Comparison of ENCODE assay signal across 26 cellular contexts in the genomic region with DNA sequence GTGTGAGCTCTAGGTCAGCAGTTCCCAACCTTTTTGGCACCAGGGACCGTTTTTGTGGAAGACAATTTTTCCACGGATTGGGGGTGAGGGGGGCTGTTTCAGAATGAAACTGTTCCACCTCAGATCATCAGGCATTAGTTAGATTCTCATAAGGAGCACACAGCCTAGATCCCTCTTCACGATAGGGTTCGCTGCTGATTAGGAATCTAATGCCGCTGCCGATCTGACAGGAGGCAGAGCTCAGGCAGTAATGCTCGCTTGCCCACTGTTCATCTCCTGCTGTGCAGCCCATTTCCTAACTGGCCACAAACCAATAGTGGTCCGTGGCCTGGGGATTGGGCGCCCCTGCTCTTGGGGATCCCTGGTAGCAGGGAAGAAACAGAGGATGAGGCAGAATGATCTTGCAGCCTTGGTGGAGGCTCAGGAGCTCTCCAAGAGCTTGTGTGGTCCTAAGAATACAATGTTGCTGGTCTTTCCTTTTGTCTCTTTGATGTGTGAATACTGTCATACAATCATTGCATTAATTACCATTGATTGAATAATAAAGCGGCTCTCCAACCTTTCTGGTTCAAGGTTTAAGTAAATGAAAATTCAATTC.
DNase-seq lines count a peak whose midpoint lies in the region; ATAC-seq and TF ChIP-seq lines count a peak whose summit lies in the region.
"Had no signal": no experiment of that assay in that cellular context is flagged by ENCODE, and none has a peak within 500 bp of the region (broad histone marks: within the 10 kb centered on the region; RNA-seq: fewer than 3 reads in every experiment).

No MANE protein-coding gene starts in this region.

- in situ Hi-C loops in GM23248 (cut with MboI) = no loop called here

- H3K9me2 ChIP-seq in GM23248 (ENCODE audit: insufficient read depth) = no peaks in the 10 kb centered on the region
- no peaks in the 10 kb centered on the region for H3K9me2 ChIP-seq in PC-9 (ENCODE audit: insufficient read depth)

- H3K27ac ChIP-seq in GM23248 (peak overlapping the region; percentile 68), PC-9 (peak overlapping the region; percentile 22), mesodermal cell (ENCODE audit: low read depth, low read length, severe bottlenecking) (peak overlapping the region; percentile 17)
- H3K27ac ChIP-seq: esophagus squamous epithelium, SJCRH30 had no signal

- 87 to 88% methylated on average over 10 of the region's 10 CpGs for WGBS in GM23248 (ENCODE audit: low coverage in 1 of 2, low lambda C conversion rate in 2 of 2, missing lambda C conversion rate in 2 of 2), 2 experiments
- WGBS in mesodermal cell (ENCODE audit: insufficient coverage in 2 of 2), 2 experiments = 82 to 85% methylated on average over 6 to 8 of the region's 10 CpGs

- TF ChIP-seq CTCF in PC-9 (conservative IDR thresholded peaks at IDR 0.05) = no peak

- no peak overlapping the region for H2AFZ ChIP-seq in GM23248
- H2AFZ ChIP-seq in PC-9 = no peak overlapping the region

- peak overlapping the region; percentile 71 for H3K4me2 ChIP-seq in GM23248 (ENCODE audit: unreplicated experiment)
- H3K4me2 ChIP-seq in PC-9 = no peak overlapping the region

- H3K9me3 ChIP-seq in GM23248 (ENCODE audit: low read depth) (no peaks in the 10 kb centered on the region), PC-9 (ENCODE audit: insufficient read depth, low read depth) (peaks cover 2% of the 10 kb centered on the region; the same call in 1 of the 2 replicates), mesodermal cell (ENCODE audit: control insufficient read depth, low read length) (no peaks in the 10 kb centered on the region)
- H3K9me3 ChIP-seq: esophagus squamous epithelium, SJCRH30 had no signal

- no peak for ATAC-seq in GM21390 (IDR thresholded peaks at IDR 0.05; ENCODE audit: unreplicated experiment)
- ATAC-seq: activated CD4-positive, CD25-positive, alpha-beta regulatory T cell treated with anti-CD3 and anti-CD28 coated beads, Interleukin-2, amount 50 U/mL, for 24 hours; activated T-helper 17 cell treated with anti-CD3 and anti-CD28 coated beads, Interleukin-2, amount 50 U/mL, for 72 hours had no signal

- intact Hi-C loops in PC-9 (cut with micrococcal nuclease; ENCODE audit: unreplicated experiment) = no loop called here

- H3K9ac ChIP-seq in GM23248 = no peak overlapping the region

- POLR2A ChIA-PET in PC-9 (lab: Charles Lee; ENCODE audit: unreplicated experiment) = no interaction called here

- H3F3A ChIP-seq in GM23248 (ENCODE audit: insufficient read depth) (peaks cover 82% of the 10 kb centered on the region), PC-9 (ENCODE audit: insufficient read depth, low read depth) (peaks cover 95% of the 10 kb centered on the region)

- H3K4me3 ChIP-seq in GM23248 = no peak overlapping the region
- no peak overlapping the region for H3K4me3 ChIP-seq in PC-9
- no peak overlapping the region for H3K4me3 ChIP-seq in mesodermal cell (ENCODE audit: extremely low read depth, insufficient read depth, low read length, poor library complexity, severe bottlenecking)
- H3K4me3 ChIP-seq: esophagus squamous epithelium, lung, SJCRH30, skin epidermis had no signal

- peaks cover 96% of the 10 kb centered on the region for H3K79me2 ChIP-seq in GM23248 (ENCODE audit: insufficient read depth)
- peaks cover 99% of the 10 kb centered on the region for H3K79me2 ChIP-seq in PC-9 (ENCODE audit: low read depth)

- CTCF ChIA-PET in PC-9 (lab: Charles Lee) = no interaction called here

- no TSS peak for BruUV-seq in PC-9 (replicated peaks; lab: Mats Ljungman, UMichigan)

- peaks cover 19% of the 10 kb centered on the region; the same call in 1 of the 2 replicates for H4K20me1 ChIP-seq in GM23248 (ENCODE audit: insufficient read depth)
- peaks cover 86% of the 10 kb centered on the region for H4K20me1 ChIP-seq in PC-9 (ENCODE audit: insufficient read depth)

- H3K4me1 ChIP-seq in GM23248 (ENCODE audit: insufficient read depth) (peaks cover 58% of the 10 kb centered on the region), PC-9 (replicated peaks; ENCODE audit: insufficient read depth) (peaks cover 44% of the 10 kb centered on the region), mesodermal cell (ENCODE audit: control insufficient read depth, insufficient read depth, low read length, poor library complexity, severe bottlenecking) (peaks cover 51% of the 10 kb centered on the region)

- H3K36me3 ChIP-seq in GM23248 (ENCODE audit: low read depth) (peaks cover 8% of the 10 kb centered on the region), PC-9 (ENCODE audit: low read depth) (peaks cover 61% of the 10 kb centered on the region), mesodermal cell (ENCODE audit: control insufficient read depth, insufficient read depth, low read length) (peaks cover 22% of the 10 kb centered on the region)
- H3K36me3 ChIP-seq: SJCRH30 had no signal

- H3K27me3 ChIP-seq in GM23248 (replicated peaks; ENCODE audit: insufficient read depth) (no peaks in the 10 kb centered on the region), PC-9 (ENCODE audit: insufficient read depth, low read depth) (no peaks in the 10 kb centered on the region)
- H3K27me3 ChIP-seq: esophagus squamous epithelium, SJCRH30 had no signal

- DNase-seq in GM23248 = no peak
- no peak for DNase-seq in PC-9
- DNase-seq in retina = peak; percentile 69
- DNase-seq in stimulated activated CD4-positive, alpha-beta T cell treated with anti-CD3 and anti-CD28 coated beads, Interleukin-15, amount 100 ng/mL, for 24 hours = no peak
- DNase-seq in EL = no peak
- DNase-seq: activated CD4-positive, alpha-beta memory T cell treated with anti-CD3 and anti-CD28 coated beads for 36 hours; activated CD8-positive, alpha-beta memory T cell treated with anti-CD3 and anti-CD28 coated beads, Interleukin-2, amount 50 U/mL, for 48 hours; aorta; C1 segment of cervical spinal cord; dermis blood vessel endothelial cell; esophagus squamous epithelium; foreskin melanocyte; kidney glomerular epithelial cell; NCI-H1048; NCI-H187; NCI-H2171; NCI-H526; occipital lobe; SJCRH30; stimulated activated CD4-positive, alpha-beta T cell treated with anti-CD3 and anti-CD28 coated beads, Interleukin-1b, Interleukin-23, amount 100 ng/mL, for 48 hours had no signal

Comparison
In these comparisons a context has a peak if more than half of its experiments do, and no peak if none do; other contexts are left out.
1. H3K27ac ChIP-seq: peak in every context shown above with its lines; median percentile 68 in GM23248; 22 in PC-9; 17 in mesodermal cell.